In genomic region chr22:28000361-28000760, GRCh38 we compare ENCODE assay signal across 15 cellular contexts.
DNase-seq lines count a peak whose midpoint lies in the region; ATAC-seq and TF ChIP-seq lines count a peak whose summit lies in the region.
"Had no signal": no experiment of that assay in that cellular context is flagged by ENCODE, and none has a peak within 500 bp of the region (broad histone marks: within the 10 kb centered on the region; RNA-seq: fewer than 3 reads in every experiment).

No MANE protein-coding gene starts in this region.

- 94 to 96% methylated on average over 9 of the region's 9 CpGs for WGBS in heart right ventricle, 2 donors
- WGBS in neuronal stem cell (ENCODE audit: extremely low coverage in 2 of 2, insufficient read length in 2 of 2, insufficient replicate concordance in 1 of 2), 2 donors, result no CpG with 5 or more reads among the region's 9 CpGs

- no peak overlapping the region for H3K18ac ChIP-seq in neuronal stem cell (ENCODE audit: low read length)

- no peaks in the 10 kb centered on the region for H3K27me3 ChIP-seq in heart right ventricle
- H3K27me3 ChIP-seq in neuronal stem cell (ENCODE audit: control insufficient read depth in 3 of 3, insufficient read depth in 3 of 3, low read depth in 1 of 3, low read length in 3 of 3), result no peaks in the 10 kb centered on the region
- H3K27me3 ChIP-seq: BE2C had no signal

- H3K4me2 ChIP-seq in neuronal stem cell (ENCODE audit: insufficient read depth, low read length, poor library complexity, severe bottlenecking), result no peak overlapping the region
- H3K4me2 ChIP-seq: A549 had no signal

- no peak overlapping the region for H3K4ac ChIP-seq in neuronal stem cell (ENCODE audit: low read length)

- no peak overlapping the region for H2AFZ ChIP-seq in neuronal stem cell (ENCODE audit: low read length)

- H2BK5ac ChIP-seq in neuronal stem cell (ENCODE audit: low read length), result peak overlapping the region; percentile 55

- DNase-seq in left cardiac atrium (peak; percentile 8), heart right ventricle (no peak), NCI-H524 treated with DMSO at 0.1 percent for 48 hours (lab: John Stamatoyannopoulos, UW) (peak; percentile 41), neuronal stem cell (ENCODE audit: low spot score) (no peak), inferior parietal cortex (ENCODE audit: extremely low spot score) (no peak)
- no peak for DNase-seq in stimulated activated naive CD4-positive, alpha-beta T cell treated with Interleukin-2 at 50 U/mL for 16 hours (lab: John Stamatoyannopoulos, UW)
- DNase-seq: BE2C; CD4-positive, alpha-beta memory T cell; DMS79; GOT3 had no signal

- no peak overlapping the region for H2BK15ac ChIP-seq in neuronal stem cell (ENCODE audit: low read length)

- H3K79me1 ChIP-seq in neuronal stem cell (ENCODE audit: low read depth, low read length), result peaks cover 3% of the 10 kb centered on the region

- H3K9me3 ChIP-seq in heart right ventricle (no peaks in the 10 kb centered on the region), neuronal stem cell (replicated peaks in 1 of 2; ENCODE audit: control insufficient read depth in 2 of 2, insufficient read depth in 1 of 2, low read depth in 1 of 2, low read length in 2 of 2) (no peaks in the 10 kb centered on the region)
- H3K9me3 ChIP-seq: A549, BE2C, HAP-1 had no signal

- peaks cover 0 to 78% (median 19%) of the 10 kb centered on the region in 9 donors for H3K36me3 ChIP-seq in heart right ventricle
- peaks cover 19 to 85% of the 10 kb centered on the region in 2 donors for H3K36me3 ChIP-seq in neuronal stem cell (replicated peaks in 1 of 2; ENCODE audit: control insufficient read depth in 2 of 2, insufficient read depth in 2 of 2, low read length in 2 of 2)

- no peak overlapping the region for H3K14ac ChIP-seq in neuronal stem cell (ENCODE audit: low read length)

- ATAC-seq in left cardiac atrium (no peak), heart right ventricle (no peak), GM18873 (IDR thresholded peaks at IDR 0.05; ENCODE audit: low FRiP score, unreplicated experiment) (no peak)
- ATAC-seq: A549, GM12878 had no signal

- H3K4me3 ChIP-seq in heart right ventricle, result no peak overlapping the region
- H3K4me3 ChIP-seq in neuronal stem cell (ENCODE audit: low read length in 2 of 2), result peak overlapping the region in 1 of 2 donors; percentile 4
- H3K4me3 ChIP-seq: A549, GM12878, HAP-1 had no signal

- no peak overlapping the region for H4K91ac ChIP-seq in neuronal stem cell (ENCODE audit: low read depth, low read length, poor library complexity)

- H2AK5ac ChIP-seq in neuronal stem cell (ENCODE audit: low read depth, low read length), result no peak overlapping the region

- no peak overlapping the region for H3K9ac ChIP-seq in neuronal stem cell (ENCODE audit: low read depth, low read length, poor library complexity)

- no peak overlapping the region for H2BK12ac ChIP-seq in neuronal stem cell (ENCODE audit: low read length)

- H3K27ac ChIP-seq in heart right ventricle (no peak overlapping the region), neuronal stem cell (replicated peaks; ENCODE audit: low read length) (no peak overlapping the region)
- H3K27ac ChIP-seq: A549, C4-2B had no signal

- no peak for TF ChIP-seq CTCF in heart right ventricle (IDR thresholded peaks at IDR 0.05)

- H3K4me1 ChIP-seq in heart right ventricle (peaks cover 0 to 7% (median 2%) of the 10 kb centered on the region in 9 donors), neuronal stem cell (ENCODE audit: control insufficient read depth in 2 of 2, insufficient read depth in 1 of 2, low read depth in 1 of 2, low read length in 2 of 2) (no peaks in the 10 kb centered on the region)
- H3K4me1 ChIP-seq: A549, BE2C, HAP-1 had no signal

- H3K23ac ChIP-seq in neuronal stem cell (ENCODE audit: low read depth, low read length, poor library complexity), result no peak overlapping the region

- no peak overlapping the region for H2BK120ac ChIP-seq in neuronal stem cell (ENCODE audit: low read depth, low read length)

- intact Hi-C loops in left cardiac atrium (cut with DNase I) (no loop called here), heart right ventricle (cut with DNase I) (loop anchor here in 2 of 10 donors (10.0 kb wide), 1 partner anchor 1246 kb away; no protein-coding TSS in a partner anchor)

- no peak overlapping the region for H4K8ac ChIP-seq in neuronal stem cell (ENCODE audit: low read depth, low read length)

Comparison
In these comparisons a context has a peak if more than half of its experiments do, and no peak if none do; other contexts are left out.
1. DNase-seq: peak in left cardiac atrium (single experiment) and NCI-H524 treated with DMSO at 0.1 percent for 48 hours (single experiment); none in heart right ventricle (0 of 2), neuronal stem cell (single experiment), inferior parietal cortex (single experiment) and stimulated activated naive CD4-positive, alpha-beta T cell treated with Interleukin-2 at 50 U/mL for 16 hours (single experiment).